ENCODE assay signal across 2 cellular contexts in genomic region chr5:171178190-171178589, GRCh38.
DNase-seq lines count a peak whose midpoint lies in the region; ATAC-seq, FAIRE-seq and TF ChIP-seq lines count a peak whose summit lies in the region.
"Not testable (repeated sequence)": the region's sequence is repeated elsewhere in the genome, so short reads cannot be mapped to it uniquely, and the experiment has no call there.

No MANE protein-coding gene starts in this region.

- H2AFZ ChIP-seq in K562 (ENCODE audit: low read depth, low read length) = not testable (repeated sequence)

- CTCF ChIA-PET in HEK293 (lab: Yijun Ruan, JAX); K562 (lab: Yijun Ruan, JAX; ENCODE audit: low intra/inter-chr PET ratio): not testable (repeated sequence)

- FAIRE-seq in K562 (lab: Jason Lieb, UNC) = not testable (repeated sequence)

- not testable (repeated sequence) for H3K4me3 ChIP-seq in HEK293 (ENCODE audit: low read depth, low read length); K562

- not testable (repeated sequence) for H3K9ac ChIP-seq in K562 (ENCODE audit: insufficient read depth in 1 of 2, low read depth in 2 of 2, low read length in 2 of 2)

- H3K36me3 ChIP-seq in HEK293 (ENCODE audit: control insufficient read depth in 2 of 2, insufficient read depth in 1 of 2, low read length in 2 of 2); K562 (ENCODE audit: control insufficient read depth, insufficient read depth, low read length): not testable (repeated sequence)

- intact Hi-C loops in K562 (cut with micrococcal nuclease) = not testable (repeated sequence)

- not testable (repeated sequence) for H3K79me2 ChIP-seq in K562 (ENCODE audit: control insufficient read depth, insufficient read depth, low read length)

- POLR2A ChIA-PET in HEK293 (lab: Yijun Ruan, JAX); K562 (lab: Yijun Ruan, JAX): not testable (repeated sequence)

- H3K9me3 ChIP-seq in HEK293 (ENCODE audit: control insufficient read depth, insufficient read depth, low read depth, low read length); K562 (replicated peaks; ENCODE audit: control insufficient read depth, insufficient read depth, low read depth, low read length): not testable (repeated sequence)

- not testable (repeated sequence) for BruUV-seq in K562 (replicated peaks; lab: Mats Ljungman, UMichigan)

- not testable (repeated sequence) for TF ChIP-seq POLR2A in K562 (conservative IDR thresholded peaks at IDR 0.05)

- ATAC-seq in K562 = not testable (repeated sequence)

- not testable (repeated sequence) for H3K27me3 ChIP-seq in K562 (ENCODE audit: control insufficient read depth in 2 of 2, insufficient read depth in 2 of 2, low read length in 2 of 2)

- TF ChIP-seq CTCF in HEK293 (tag by site-specific recombination; IDR thresholded peaks at IDR 0.05); K562 (IDR thresholded peaks at IDR 0.05 in 2 of 3, conservative IDR thresholded peaks at IDR 0.05 in 1 of 3; ENCODE audit: insufficient read depth in 2 of 3, low read depth in 1 of 3, low read length in 3 of 3): not testable (repeated sequence)

- TF ChIP-seq RAD21 in K562 (CRISPR knock-in tag; conservative IDR thresholded peaks at IDR 0.05 in 1 of 2, IDR thresholded peaks at IDR 0.05 in 1 of 2) = not testable (repeated sequence)

- not testable (repeated sequence) for H3K9me1 ChIP-seq in K562 (ENCODE audit: control insufficient read depth, insufficient read depth, low read length)

- in situ Hi-C loops in K562 (cut with MboI) = not testable (repeated sequence)

- WGBS in K562 (ENCODE audit: insufficient coverage, low coverage, missing lambda C conversion rate) = 15% methylated on average over 4 of the region's 5 CpGs

- H3K4me2 ChIP-seq in K562 (ENCODE audit: insufficient read depth, low read length) = not testable (repeated sequence)

- not testable (repeated sequence) for DNase-seq in K562 (ENCODE audit: extremely low read depth in 1 of 4, low spot score in 3 of 4)

- H3K4me1 ChIP-seq in HEK293 (ENCODE audit: control insufficient read depth, insufficient read depth, low read length); K562 (replicated peaks in 1 of 2; ENCODE audit: control insufficient read depth in 2 of 2, insufficient read depth in 2 of 2, low read length in 2 of 2): not testable (repeated sequence)

- not testable (repeated sequence) for H3K27ac ChIP-seq in HEK293 (ENCODE audit: extremely low read depth, low read depth, low read length); K562 (ENCODE audit: extremely low read depth, low read depth, low read length)

- H4K20me1 ChIP-seq in K562 (replicated peaks; ENCODE audit: control insufficient read depth, insufficient read depth, low read length) = not testable (repeated sequence)

- not testable (repeated sequence) for TF ChIP-seq EP300 in K562 (IDR thresholded peaks at IDR 0.05; ENCODE audit: low read length)

TF ChIP-seq in HEK293, 187 proteins besides CTCF, POLR2A, EP300 and RAD21:
- TF ChIP-seq, protein P1, sequence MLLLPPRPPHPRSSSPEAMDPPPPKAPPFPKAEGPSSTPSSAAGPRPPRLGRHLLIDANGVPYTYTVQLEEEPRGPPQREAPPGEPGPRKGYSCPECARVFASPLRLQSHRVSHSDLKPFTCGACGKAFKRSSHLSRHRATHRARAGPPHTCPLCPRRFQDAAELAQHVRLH (tag by site-specific recombination; IDR thresholded peaks at IDR 0.05) = 0 out of 2 replicates have a peak, but pooled peaks have one; percentile 43
- TF ChIP-seq ZNF146 (tag by site-specific recombination; IDR thresholded peaks at IDR 0.05) = peak; percentile 92

TF ChIP-seq in K562, 482 proteins besides CTCF, POLR2A, EP300 and RAD21:
- TF ChIP-seq ZNF146 (CRISPR knock-in tag; IDR thresholded peaks at IDR 0.05; ENCODE audit: unreplicated experiment) = peak; percentile 42
